Comparison of ENCODE assay signal across 28 cellular contexts in the genomic region with DNA sequence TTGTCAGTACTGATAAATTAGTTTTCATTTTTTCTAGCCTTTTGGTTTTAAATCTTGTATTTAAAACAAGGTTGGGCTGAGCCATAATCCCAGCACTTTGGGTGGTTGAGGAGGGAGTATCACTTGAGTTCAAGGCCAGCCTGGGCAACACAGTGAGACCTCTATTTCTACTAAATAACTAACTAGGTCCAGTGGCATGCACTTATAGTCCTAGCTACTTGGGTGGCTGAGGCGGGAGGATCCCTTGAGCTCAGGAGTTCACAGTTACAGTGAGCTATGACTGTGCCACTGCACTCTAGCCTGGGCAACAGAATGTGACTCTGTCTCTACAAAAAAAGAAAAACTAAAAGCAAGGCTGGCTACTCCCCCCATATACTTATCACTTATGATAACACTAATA.
"Had no signal": no experiment of that assay in that cellular context is flagged by ENCODE, and none has a peak within 500 bp of the region (broad histone marks: within the 10 kb centered on the region; RNA-seq: fewer than 3 reads in every experiment).

No MANE protein-coding gene starts in this region.

- H3K4me1 Mint-ChIP-seq: neural crest cell had no signal

- H3K9me3 Mint-ChIP-seq: dendritic cell treated with granulocyte-macrophage colony-stimulating factor and Interleukin-4, amounts not matched to agents 40 ng/mL and 50 ng/mL, for 4 days; memory B cell; natural killer cell; neural crest cell had no signal

- H3K4me3 ChIP-seq: colonic mucosa, esophagus muscularis mucosa, gastroesophageal sphincter, heart left ventricle, hepatocyte, lung, pancreas, smooth muscle cell, stomach, tibial artery, upper lobe of left lung had no signal

- H3K27me3 Mint-ChIP-seq: memory B cell had no signal

- H3K27me3 ChIP-seq: colonic mucosa, esophagus muscularis mucosa, foreskin keratinocyte, gastroesophageal sphincter, heart left ventricle, hepatocyte, pancreas, stomach, tibial artery, upper lobe of left lung had no signal

- H3K4me3 Mint-ChIP-seq: dendritic cell treated with granulocyte-macrophage colony-stimulating factor and Interleukin-4, amounts not matched to agents 40 ng/mL and 50 ng/mL, for 4 days; memory B cell; natural killer cell; neural crest cell had no signal

- ATAC-seq: foreskin keratinocyte, gastroesophageal sphincter, heart left ventricle, left lobe of liver, natural killer cell, sciatic nerve had no signal

- H3K79me2 ChIP-seq: hepatocyte had no signal

- H3K27ac ChIP-seq: colonic mucosa, esophagus muscularis mucosa, foreskin keratinocyte, gastroesophageal sphincter, heart left ventricle, hepatocyte, neutrophil, pancreas, stomach, tibial artery, upper lobe of left lung had no signal

- H2AFZ ChIP-seq: hepatocyte had no signal

- H3K4me1 ChIP-seq: colonic mucosa, esophagus muscularis mucosa, foreskin keratinocyte, gastroesophageal sphincter, heart left ventricle, pancreas, tibial artery, upper lobe of left lung had no signal

- DNase-seq: colonic mucosa; effector memory CD4-positive, alpha-beta T cell; foreskin keratinocyte; heart left ventricle; kidney; natural killer cell; pancreas; stimulated activated CD4-positive, alpha-beta T cell treated with anti-CD3 and anti-CD28 coated beads, Interleukin-12 subunit alpha, Interleukin-12 subunit beta, amount 100 ng/mL, for 4 hours; stimulated activated CD4-positive, alpha-beta T cell treated with anti-CD3 and anti-CD28 coated beads, Interleukin-1b, Interleukin-23, amount 100 ng/mL, for 48 hours; stimulated activated CD4-positive, alpha-beta T cell treated with anti-CD3 and anti-CD28 coated beads, Interleukin-4, amount 100 ng/mL, for 1 hour; stimulated activated CD8-positive, alpha-beta memory T cell treated with anti-CD3 and anti-CD28 coated beads, Interleukin-4, amount 100 ng/mL, for 48 hours; stimulated activated naive CD4-positive, alpha-beta T cell treated with Interleukin-2 at 50 U/mL for 16 hours; stomach; tibial artery; upper lobe of left lung had no signal

- H3K36me3 ChIP-seq: colonic mucosa, pancreas had no signal

- H3K27ac Mint-ChIP-seq: dendritic cell treated with granulocyte-macrophage colony-stimulating factor and Interleukin-4, amounts not matched to agents 40 ng/mL and 50 ng/mL, for 4 days; memory B cell had no signal

- FAIRE-seq: endothelial cell of umbilical vein, kidney, pancreas, urothelium cell line had no signal

- H3K9me3 ChIP-seq: colonic mucosa, esophagus muscularis mucosa, gastroesophageal sphincter, heart left ventricle, neutrophil, pancreas, stomach, tibial artery, upper lobe of left lung had no signal

- H3K4me2 ChIP-seq: hepatocyte, smooth muscle cell had no signal
